In the genomic region with DNA sequence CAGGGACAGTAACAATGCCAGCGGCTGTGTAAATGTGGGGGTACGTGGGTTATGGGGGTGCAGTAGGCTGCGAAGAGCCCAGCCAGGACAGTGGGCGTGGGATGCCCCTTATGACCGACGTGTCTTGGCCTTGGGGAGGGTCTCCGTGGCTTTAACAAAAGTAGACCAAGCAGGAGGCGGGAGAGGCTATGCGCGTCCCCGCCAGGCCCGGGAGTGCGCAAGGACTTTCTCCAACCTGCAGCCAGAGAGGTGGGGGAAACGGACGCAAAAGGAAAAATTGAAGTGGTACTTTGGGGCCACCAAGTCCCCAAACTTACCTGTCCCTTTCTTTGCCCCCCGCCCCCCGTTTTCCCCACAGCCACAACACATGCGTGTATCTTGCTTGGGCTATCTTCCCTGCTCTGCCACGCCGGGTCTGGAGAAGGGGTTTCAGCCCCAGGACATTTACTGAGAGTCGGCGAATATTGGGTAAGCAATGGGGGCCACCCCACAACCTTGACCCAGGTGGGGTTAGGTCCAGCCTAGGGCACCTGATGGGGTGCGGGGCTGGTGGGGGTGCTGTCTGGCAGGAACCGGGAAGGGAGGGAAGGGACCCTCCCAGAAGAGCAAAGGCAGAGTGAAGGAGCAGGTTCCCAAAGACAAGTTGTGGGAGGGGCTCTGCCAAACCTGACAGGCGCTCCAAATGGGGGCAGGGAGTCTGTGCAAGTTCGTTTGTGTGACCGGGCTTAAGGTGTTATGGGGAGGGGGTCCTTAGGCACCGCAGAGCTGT, we compare ENCODE assay signal across 21 cellular contexts. TPM values are rescaled to one million over a fixed set of nuclear protein-coding genes. Genes with fewer than 3 reads are reported as not detected.
DNase-seq lines count a peak whose midpoint lies in the region; ATAC-seq and TF ChIP-seq lines count a peak whose summit lies in the region.
"Had no signal": no experiment of that assay in that cellular context is flagged by ENCODE, and none has a peak within 500 bp of the region (broad histone marks: within the 10 kb centered on the region; RNA-seq: fewer than 3 reads in every experiment).

No MANE protein-coding gene starts in this region.

- peak overlapping the region; percentile 41 for H3K27ac Mint-ChIP-seq in activated CD8-positive, alpha-beta memory T cell treated with anti-CD3 and anti-CD28 coated beads, Interleukin-2, amount 10 ng/mL, durations not matched to agents 7 days and 5 days
- H3K27ac Mint-ChIP-seq in glutamatergic neuron (ENCODE audit: unreplicated experiment) (peak overlapping the region; percentile 38), osteocyte (ENCODE audit: unreplicated experiment) (no peak overlapping the region)
- H3K27ac Mint-ChIP-seq: CD4-positive, alpha-beta memory T cell had no signal

- H3K9ac ChIP-seq in SK-N-MC (ENCODE audit: insufficient read length) = no peak overlapping the region

- H3K9me3 ChIP-seq in SK-N-MC (ENCODE audit: low read depth, low read length) = no peaks in the 10 kb centered on the region
- H3K9me3 ChIP-seq: Peyer's patch had no signal

- no peak for ATAC-seq in activated CD8-positive, alpha-beta memory T cell treated with anti-CD3 and anti-CD28 coated beads, Interleukin-2, amount 10 ng/mL, durations not matched to agents 7 days and 5 days
- no peak for ATAC-seq in GM18520 (IDR thresholded peaks at IDR 0.05; ENCODE audit: unreplicated experiment)
- ATAC-seq: left ventricle myocardium superior; naive thymus-derived CD4-positive, alpha-beta T cell had no signal

- H3K9me3 Mint-ChIP-seq in activated CD8-positive, alpha-beta memory T cell treated with anti-CD3 and anti-CD28 coated beads, Interleukin-2, amount 10 ng/mL, durations not matched to agents 7 days and 5 days (ENCODE audit: low read depth) = no peaks in the 10 kb centered on the region
- H3K9me3 Mint-ChIP-seq in glutamatergic neuron (ENCODE audit: unreplicated experiment) (peaks cover 16% of the 10 kb centered on the region), osteocyte (ENCODE audit: unreplicated experiment) (no peaks in the 10 kb centered on the region)
- H3K9me3 Mint-ChIP-seq: CD4-positive, alpha-beta memory T cell had no signal

- H3K4me3 ChIP-seq in SK-N-MC = peak overlapping the region; percentile 63

- peaks cover 85% of the 10 kb centered on the region for H3K27me3 Mint-ChIP-seq in activated CD8-positive, alpha-beta memory T cell treated with anti-CD3 and anti-CD28 coated beads, Interleukin-2, amount 10 ng/mL, durations not matched to agents 7 days and 5 days
- H3K27me3 Mint-ChIP-seq in glutamatergic neuron (ENCODE audit: unreplicated experiment) = peaks cover 46% of the 10 kb centered on the region
- H3K27me3 Mint-ChIP-seq in osteocyte (ENCODE audit: unreplicated experiment) = peaks cover 30% of the 10 kb centered on the region

- no peak for TF ChIP-seq CTCF in glutamatergic neuron (IDR thresholded peaks at IDR 0.05; ENCODE audit: partially characterized antibody, unreplicated experiment)
- TF ChIP-seq CTCF in osteocyte (IDR thresholded peaks at IDR 0.05) = no peak

- CTCF ChIA-PET in activated CD8-positive, alpha-beta memory T cell treated with anti-CD3 and anti-CD28 coated beads, Interleukin-2, amount 10 ng/mL, durations not matched to agents 7 days and 5 days (lab: Charles Lee) = interaction anchor here (0.7 to 5.5 kb wide), 2 partner anchors 167 to 190 kb away, joined by 3 to 29 read pairs; no protein-coding TSS in a partner anchor

- no peak overlapping the region for H3K27ac ChIP-seq in SK-N-MC
- H3K27ac ChIP-seq: Peyer's patch, WERI-Rb-1 had no signal

- H3K36me3 Mint-ChIP-seq in activated CD8-positive, alpha-beta memory T cell treated with anti-CD3 and anti-CD28 coated beads, Interleukin-2, amount 10 ng/mL, durations not matched to agents 7 days and 5 days = no peaks in the 10 kb centered on the region
- peaks cover 4% of the 10 kb centered on the region for H3K36me3 Mint-ChIP-seq in glutamatergic neuron (ENCODE audit: unreplicated experiment)
- peaks cover 7% of the 10 kb centered on the region for H3K36me3 Mint-ChIP-seq in osteocyte (ENCODE audit: unreplicated experiment)
- H3K36me3 Mint-ChIP-seq: CD4-positive, alpha-beta memory T cell had no signal

- peak overlapping the region; percentile 0 for H3K4me3 Mint-ChIP-seq in activated CD8-positive, alpha-beta memory T cell treated with anti-CD3 and anti-CD28 coated beads, Interleukin-2, amount 10 ng/mL, durations not matched to agents 7 days and 5 days
- H3K4me3 Mint-ChIP-seq in glutamatergic neuron (ENCODE audit: unreplicated experiment) (peak overlapping the region; percentile 81), osteocyte (ENCODE audit: unreplicated experiment) (peak overlapping the region; percentile 73)

- no peak for DNase-seq in activated CD8-positive, alpha-beta memory T cell treated with anti-CD3 and anti-CD28 coated beads, Interleukin-2, amount 10 ng/mL, durations not matched to agents 7 days and 5 days
- no peak for DNase-seq in activated CD8-positive, alpha-beta memory T cell treated with anti-CD3 and anti-CD28 coated beads for 24 hours
- no peak for DNase-seq in SK-N-MC (ENCODE audit: low read depth, low spot score)
- DNase-seq in glutamatergic neuron = no peak
- DNase-seq in osteocyte (ENCODE audit: extremely low spot score, unreplicated experiment) = no peak
- no peak for DNase-seq in globus pallidus (ENCODE audit: low spot score)
- no peak for DNase-seq in GM03348 (ENCODE audit: low spot score)
- DNase-seq: activated CD8-positive, alpha-beta memory T cell treated with anti-CD3 and anti-CD28 coated beads, Interleukin-2, amount 50 U/mL, for 4 hours; activated naive CD4-positive, alpha-beta T cell treated with Interleukin-2 at 50 U/mL for 16 hours; CD4-positive, alpha-beta memory T cell; DND-41; effector CD4-positive, alpha-beta T cell; left ventricle myocardium superior; naive thymus-derived CD4-positive, alpha-beta T cell; NCI-H2171; NCI-H774; stimulated activated CD4-positive, alpha-beta T cell treated with anti-CD3 and anti-CD28 coated beads, Interleukin-1b, Interleukin-23, amount 100 ng/mL, for 48 hours; WERI-Rb-1 had no signal

- H3K4me1 Mint-ChIP-seq in activated CD8-positive, alpha-beta memory T cell treated with anti-CD3 and anti-CD28 coated beads, Interleukin-2, amount 10 ng/mL, durations not matched to agents 7 days and 5 days = peaks cover 18% of the 10 kb centered on the region
- H3K4me1 Mint-ChIP-seq in glutamatergic neuron (ENCODE audit: low read depth, unreplicated experiment) = peaks cover 12% of the 10 kb centered on the region
- peaks cover 44% of the 10 kb centered on the region for H3K4me1 Mint-ChIP-seq in osteocyte (ENCODE audit: unreplicated experiment)

- H3K36me3 ChIP-seq in SK-N-MC (ENCODE audit: insufficient read depth, low read length) = no peaks in the 10 kb centered on the region
- H3K36me3 ChIP-seq: Peyer's patch, WERI-Rb-1 had no signal

RNA-seq across cellular contexts. Expression of a gene that starts 0.6 kb away (rescaled TPM):
- total RNA-seq in activated CD8-positive, alpha-beta memory T cell treated with anti-CD3 and anti-CD28 coated beads, Interleukin-2, amount 10 ng/mL, durations not matched to agents 7 days and 5 days = under 1 TPM; 0.14 to 0.20 TPM
- 21.1 TPM for total RNA-seq in glutamatergic neuron (ENCODE audit: unreplicated experiment)
- total RNA-seq in osteocyte = 6.1 TPM in 2 replicates
- total RNA-seq: CD4-positive, alpha-beta memory T cell; LHCN-M2; naive thymus-derived CD4-positive, alpha-beta T cell had no signal

RNA-seq across cellular contexts. Expression of a gene that starts 42.5 kb away (rescaled TPM):
- total RNA-seq in activated CD8-positive, alpha-beta memory T cell treated with anti-CD3 and anti-CD28 coated beads, Interleukin-2, amount 10 ng/mL, durations not matched to agents 7 days and 5 days = not detected
- 1.2 TPM for total RNA-seq in glutamatergic neuron (ENCODE audit: unreplicated experiment)
- total RNA-seq in osteocyte = 108 and 110 TPM in 2 replicates
- total RNA-seq: CD4-positive, alpha-beta memory T cell; naive thymus-derived CD4-positive, alpha-beta T cell had no signal

RNA-seq across cellular contexts. Expression of a gene that starts 48.7 kb away (rescaled TPM):
- not detected for total RNA-seq in activated CD8-positive, alpha-beta memory T cell treated with anti-CD3 and anti-CD28 coated beads, Interleukin-2, amount 10 ng/mL, durations not matched to agents 7 days and 5 days
- total RNA-seq in glutamatergic neuron (ENCODE audit: unreplicated experiment) (0.83 TPM), osteocyte (0.21 TPM in 1 of 2 replicates, not detected in the other)
- total RNA-seq: left ventricle myocardium superior, LHCN-M2 had no signal

Comparison
In these comparisons a context has a peak if more than half of its experiments do, and no peak if none do; other contexts are left out.
1. H3K4me3 Mint-ChIP-seq: peak in every context shown above with its lines; median percentile 81 in glutamatergic neuron; 73 in osteocyte; 0 in activated CD8-positive, alpha-beta memory T cell treated with anti-CD3 and anti-CD28 coated beads, Interleukin-2, amount 10 ng/mL, durations not matched to agents 7 days and 5 days.
2. RNA of a gene that starts 42.5 kb away (total RNA-seq): 108 to 110 TPM in osteocyte; 1.2 TPM in glutamatergic neuron (single experiment) and not detected in activated CD8-positive, alpha-beta memory T cell treated with anti-CD3 and anti-CD28 coated beads, Interleukin-2, amount 10 ng/mL, durations not matched to agents 7 days and 5 days; every median in the first group is over 10 times any median in the second.